6 cellular contexts compared by ENCODE assay signal in genomic region chr7:16908561-16908960, GRCh38. TPM values are rescaled to one million over a fixed set of nuclear protein-coding genes. Genes with fewer than 3 reads are reported as not detected.
"Had no signal": no experiment of that assay in that cellular context is flagged by ENCODE, and none has a peak within 500 bp of the region (broad histone marks: within the 10 kb centered on the region; RNA-seq: fewer than 3 reads in every experiment).

No MANE protein-coding gene starts in this region.

- H3K4me3 ChIP-seq: K562 had no signal

- DNase-seq: IMR-90 had no signal

- ATAC-seq: HepG2, K562 had no signal

- H3K27ac ChIP-seq: HL-60 had no signal

RNA-seq across cellular contexts. Expression of gene AGR3, which starts 26.8 kb away (rescaled TPM):
- total RNA-seq: HepG2, HT1080, IMR-90, K562 had no signal
- polyA plus RNA-seq: HepG2, IgD-negative memory B cell, IMR-90, K562 had no signal
